ENCODE assay signal across 28 cellular contexts in the genomic region with DNA sequence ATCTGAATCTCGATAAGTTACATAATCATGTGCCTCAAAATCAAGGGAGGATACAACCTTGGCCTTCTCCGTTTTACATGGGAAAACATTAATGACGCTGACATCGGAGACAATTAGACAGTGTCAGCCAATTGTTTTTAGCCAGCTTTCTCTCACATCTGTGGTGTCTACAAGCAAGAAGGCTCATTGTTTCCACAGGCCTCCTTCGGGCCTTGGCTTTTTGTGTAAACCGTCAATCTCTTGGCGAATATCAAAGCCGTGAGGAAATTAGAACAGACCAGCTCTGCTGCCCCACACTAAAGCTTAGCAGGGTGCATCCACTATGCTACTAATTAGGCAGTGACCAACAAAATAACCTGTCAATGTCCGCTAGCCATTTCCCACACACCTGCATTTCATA. TPM values are rescaled to one million over a fixed set of nuclear protein-coding genes. Genes with fewer than 3 reads are reported as not detected.
DNase-seq lines count a peak whose midpoint lies in the region; ATAC-seq and TF ChIP-seq lines count a peak whose summit lies in the region.
"Had no signal": no experiment of that assay in that cellular context is flagged by ENCODE, and none has a peak within 500 bp of the region (broad histone marks: within the 10 kb centered on the region; RNA-seq: fewer than 3 reads in every experiment).

No MANE protein-coding gene starts in this region.

- H3K27ac ChIP-seq in substantia nigra (ENCODE audit: low read depth, low read length, poor library complexity, severe bottlenecking): peak overlapping the region; percentile 70
- H3K27ac ChIP-seq: skin epidermis, tibial nerve had no signal

- DNase-seq in NCI-H146 treated with DMSO at 0.1 percent for 48 hours (lab: John Stamatoyannopoulos, UW; ENCODE audit: unreplicated experiment) (peak; percentile 58), ecto neural progenitor cell (ENCODE audit: low spot score) (peak; percentile 50), inferior parietal cortex (ENCODE audit: extremely low spot score) (peak; percentile 66), substantia nigra (lab: John Stamatoyannopoulos, UW) (peak in 28 of 49 donors; percentile 1 to 58 (median 15)), AG08395 (ENCODE audit: low spot score) (no peak), omental fat pad (ENCODE audit: low spot score) (no peak)
- DNase-seq: activated CD4-positive, CD25-positive, alpha-beta regulatory T cell treated with anti-CD3 and anti-CD28 coated beads, Interleukin-2, amount 50 U/mL, for 72 hours; activated CD8-positive, alpha-beta memory T cell treated with anti-CD3 and anti-CD28 coated beads for 24 hours; activated T-cell treated with anti-CD3 and anti-CD28 coated beads, Interleukin-2, amount 50 U/mL, for 48 hours; DND-41; effector memory CD8-positive, alpha-beta T cell; KG1; mesenchymal stem cell; MV-4-11; naive thymus-derived CD8-positive, alpha-beta T cell; NCI-H526; OCI-M1; stimulated activated CD4-positive, alpha-beta T cell treated with anti-CD3 and anti-CD28 coated beads, Interleukin-2, amount 100 ng/mL, for 48 hours; stimulated activated naive CD4-positive, alpha-beta T cell treated with Interleukin-2 at 50 U/mL for 16 hours had no signal

- no peak for TF ChIP-seq CTCF in omental fat pad (IDR thresholded peaks at IDR 0.05)

- ATAC-seq in HG02642 (IDR thresholded peaks at IDR 0.05; ENCODE audit: poor library complexity, unreplicated experiment): no peak
- no peak for ATAC-seq in omental fat pad (ENCODE audit: low FRiP score)
- ATAC-seq: effector memory CD8-positive, alpha-beta T cell; naive thymus-derived CD8-positive, alpha-beta T cell; Right ventricle myocardium inferior had no signal

RNA-seq across cellular contexts. Expression of a gene that starts 43.2 kb away (rescaled TPM):
- not detected for total RNA-seq in omental fat pad
- total RNA-seq: B cell; cerebellum; fibroblast of lung; H4; naive thymus-derived CD8-positive, alpha-beta T cell; progenitor cell of endocrine pancreas; Right ventricle myocardium inferior; tibial nerve had no signal

Comparison
In these comparisons a context has a peak if more than half of its experiments do, and no peak if none do; other contexts are left out.
1. DNase-seq: peak in NCI-H146 treated with DMSO at 0.1 percent for 48 hours (single experiment), ecto neural progenitor cell (single experiment), inferior parietal cortex (single experiment) and substantia nigra (28 of 49); none in AG08395 (single experiment) and omental fat pad (single experiment).